In the genomic region with DNA sequence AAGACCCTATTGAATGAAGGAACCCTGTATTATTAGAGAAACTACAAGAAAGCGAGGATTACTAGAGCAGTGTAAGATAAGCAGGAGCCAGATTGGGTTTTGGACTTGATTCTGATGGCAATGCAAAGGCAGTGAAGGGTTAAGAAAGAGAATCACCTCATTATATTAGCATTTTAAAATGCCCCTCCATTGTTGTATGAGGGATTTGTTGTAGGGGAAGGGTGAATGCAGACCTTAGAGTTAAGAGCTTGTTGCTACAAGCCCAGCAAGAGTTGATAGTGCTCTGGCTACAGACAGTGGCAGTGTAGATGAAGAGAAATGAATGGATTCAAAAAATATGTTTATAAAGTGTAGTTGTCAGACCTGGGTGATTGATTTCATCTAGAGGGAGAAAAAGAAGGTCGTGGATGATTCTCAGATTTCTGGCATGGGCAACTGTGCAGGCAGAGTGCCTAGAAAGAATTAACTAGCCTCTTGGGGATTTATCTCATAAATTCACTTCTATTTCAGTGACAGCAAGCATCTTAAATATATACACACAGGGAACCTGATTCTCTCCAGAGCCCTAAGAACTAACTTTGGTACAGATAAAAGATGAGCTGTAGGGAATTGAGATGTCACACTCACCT, we compare ENCODE assay signal across 20 cellular contexts.
DNase-seq lines count a peak whose midpoint lies in the region; ATAC-seq, FAIRE-seq and TF ChIP-seq lines count a peak whose summit lies in the region.
"Had no signal": no experiment of that assay in that cellular context is flagged by ENCODE, and none has a peak within 500 bp of the region (broad histone marks: within the 10 kb centered on the region; RNA-seq: fewer than 3 reads in every experiment).

No MANE protein-coding gene starts in this region.

- H3K36me3 Mint-ChIP-seq in WTC11 (peaks cover 15% of the 10 kb centered on the region), T-helper 17 cell (ENCODE audit: low read depth) (no peaks in the 10 kb centered on the region)
- H3K36me3 Mint-ChIP-seq: activated naive CD4-positive, alpha-beta T cell treated with anti-CD3 and anti-CD28 coated beads, Interleukin-2, amount 50 U/mL, for 72 hours; naive B cell had no signal

- H3K56ac ChIP-seq in mesendoderm (ENCODE audit: low read length) = no peak overlapping the region

- H2BK120ac ChIP-seq in mesendoderm (ENCODE audit: low read depth, low read length) = no peak overlapping the region

- H2AK5ac ChIP-seq in mesendoderm (ENCODE audit: low read length) = no peak overlapping the region

- no peaks in the 10 kb centered on the region for H3K9me3 ChIP-seq in T-helper 17 cell (ENCODE audit: control insufficient read depth, low read length, poor library complexity, severe bottlenecking)
- H3K9me3 ChIP-seq: suprapubic skin had no signal

- H3K27me3 Mint-ChIP-seq in WTC11 (ENCODE audit: low read depth) (no peaks in the 10 kb centered on the region), T-helper 17 cell (peaks cover 17% of the 10 kb centered on the region)
- H3K27me3 Mint-ChIP-seq: progenitor cell of endocrine pancreas had no signal

- no peak overlapping the region for H3K4me2 ChIP-seq in mesendoderm (ENCODE audit: low read length)

- POLR2A ChIA-PET in WTC11 (lab: Charles Lee) = interaction anchor here (0.6 kb wide), 1 partner anchor 333 kb away, joined by 3 read pairs; no protein-coding TSS in a partner anchor

- no peaks in the 10 kb centered on the region for H3K4me1 ChIP-seq in mesendoderm (ENCODE audit: control insufficient read depth, low read depth, low read length)

- H3K27me3 ChIP-seq in mesendoderm (ENCODE audit: insufficient read depth, low read length, poor library complexity) = no peaks in the 10 kb centered on the region
- H3K27me3 ChIP-seq: cardiac muscle cell, suprapubic skin had no signal

- H3K9me3 Mint-ChIP-seq in WTC11 = peaks cover 16% of the 10 kb centered on the region
- H3K9me3 Mint-ChIP-seq: activated naive CD4-positive, alpha-beta T cell treated with anti-CD3 and anti-CD28 coated beads, Interleukin-2, amount 50 U/mL, for 72 hours; naive B cell had no signal

- H3K36me3 ChIP-seq in mesendoderm (ENCODE audit: control insufficient read depth, insufficient read depth, low read length) = no peaks in the 10 kb centered on the region
- H3K36me3 ChIP-seq: cardiac muscle cell, suprapubic skin had no signal

- H3K18ac ChIP-seq in mesendoderm (ENCODE audit: low read length) = no peak overlapping the region

- no peak overlapping the region for H2BK15ac ChIP-seq in mesendoderm (replicated peaks; ENCODE audit: low read depth)

- no peak overlapping the region for H4K5ac ChIP-seq in mesendoderm (ENCODE audit: low read length)

- no peak overlapping the region for H3K4ac ChIP-seq in mesendoderm (ENCODE audit: low read depth, low read length)

- H2BK5ac ChIP-seq in mesendoderm (ENCODE audit: low read length) = no peak overlapping the region

- H3K23ac ChIP-seq in mesendoderm (ENCODE audit: low read length) = no peak overlapping the region

- no peak for TF ChIP-seq POLR2A in GM12892 (IDR thresholded peaks at IDR 0.05; ENCODE audit: low read depth, low read length)

- DNase-seq in GM04504 (ENCODE audit: low read depth) (peak; percentile 19), NCI-H128 (lab: John Stamatoyannopoulos, UW; ENCODE audit: unreplicated experiment) (peak; percentile 46), WTC11 (ENCODE audit: low spot score) (no peak), mesendoderm (peak; percentile 10), left ventricle myocardium superior (no peak), T-helper 17 cell (no peak), GM12892 (ENCODE audit: insufficient read length) (no peak)
- no peak for DNase-seq in stimulated activated CD8-positive, alpha-beta memory T cell treated with anti-CD3 and anti-CD28 coated beads, Interleukin-4, amount 100 ng/mL, for 48 hours
- DNase-seq: activated CD4-positive, alpha-beta T cell treated with anti-CD3 and anti-CD28 coated beads for 4 hours; activated T-cell treated with anti-CD3 and anti-CD28 coated beads for 4 hours; AML-193; Kasumi-1; naive B cell; Right ventricle myocardium superior; stimulated activated CD4-positive, alpha-beta T cell treated with anti-CD3 and anti-CD28 coated beads, Interleukin-15, amount 100 ng/mL, for 24 hours had no signal

- H4K8ac ChIP-seq in mesendoderm (ENCODE audit: low read depth, low read length) = no peak overlapping the region

- H3K4me3 ChIP-seq in mesendoderm (ENCODE audit: low read length) = no peak overlapping the region
- H3K4me3 ChIP-seq: cardiac muscle cell, suprapubic skin had no signal

- peak; percentile 90 for ATAC-seq in WTC11
- no peak for ATAC-seq in left ventricle myocardium superior
- ATAC-seq in T-helper 17 cell = no peak
- ATAC-seq: activated naive CD4-positive, alpha-beta T cell treated with anti-CD3 and anti-CD28 coated beads, Interleukin-2, amount 50 U/mL, for 72 hours had no signal

- no peak overlapping the region for H3K9ac ChIP-seq in mesendoderm (ENCODE audit: low read length)

- H3K79me2 ChIP-seq in mesendoderm (ENCODE audit: control insufficient read depth, insufficient read depth, low read length) = no peaks in the 10 kb centered on the region

- peak overlapping the region; percentile 91 for H3K27ac Mint-ChIP-seq in WTC11
- H3K27ac Mint-ChIP-seq in T-helper 17 cell = no peak overlapping the region
- H3K27ac Mint-ChIP-seq: activated naive CD4-positive, alpha-beta T cell treated with anti-CD3 and anti-CD28 coated beads, Interleukin-2, amount 50 U/mL, for 72 hours; naive B cell; progenitor cell of endocrine pancreas had no signal

- WGBS in mesendoderm (ENCODE audit: extremely low coverage, insufficient coverage, low lambda C conversion rate) = no CpG with 5 or more reads among the region's 2 CpGs

- TF ChIP-seq CTCF in WTC11 (IDR thresholded peaks at IDR 0.05) = no peak

- intact Hi-C loops in left ventricle myocardium superior (cut with micrococcal nuclease) = no loop called here

- H3K4me1 Mint-ChIP-seq in WTC11 = peaks cover 37% of the 10 kb centered on the region
- H3K4me1 Mint-ChIP-seq in T-helper 17 cell = peaks cover 2% of the 10 kb centered on the region
- H3K4me1 Mint-ChIP-seq: naive B cell had no signal

- H3K4me3 Mint-ChIP-seq in WTC11 (peak overlapping the region; percentile 28), T-helper 17 cell (no peak overlapping the region)
- H3K4me3 Mint-ChIP-seq: naive B cell had no signal

- no peaks in the 10 kb centered on the region for H3K79me1 ChIP-seq in mesendoderm (ENCODE audit: low read length)

- no peak for FAIRE-seq in GM12892 (lab: Jason Lieb, UNC)
- FAIRE-seq: GM19239 had no signal

- CTCF ChIA-PET in WTC11 (lab: Charles Lee) = interaction anchor here (1.2 kb wide), 1 partner anchor 347 kb away, joined by 4 read pairs; no protein-coding TSS in a partner anchor

- no peak overlapping the region for H3K27ac ChIP-seq in mesendoderm (ENCODE audit: low read depth, low read length)
- H3K27ac ChIP-seq: cardiac muscle cell, suprapubic skin had no signal

TF ChIP-seq in WTC11, 78 proteins besides CTCF, POLR2A, EP300 and RAD21:
- TF ChIP-seq SMAD3 (CRISPR knock-in tag; IDR thresholded peaks at IDR 0.05; ENCODE audit: borderline replicate concordance) = no peak
- TF ChIP-seq, protein P1, sequence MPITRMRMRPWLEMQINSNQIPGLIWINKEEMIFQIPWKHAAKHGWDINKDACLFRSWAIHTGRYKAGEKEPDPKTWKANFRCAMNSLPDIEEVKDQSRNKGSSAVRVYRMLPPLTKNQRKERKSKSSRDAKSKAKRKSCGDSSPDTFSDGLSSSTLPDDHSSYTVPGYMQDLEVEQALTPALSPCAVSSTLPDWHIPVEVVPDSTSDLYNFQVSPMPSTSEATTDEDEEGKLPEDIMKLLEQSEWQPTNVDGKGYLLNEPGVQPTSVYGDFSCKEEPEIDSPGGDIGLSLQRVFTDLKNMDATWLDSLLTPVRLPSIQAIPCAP (CRISPR knock-in tag; IDR thresholded peaks at IDR 0.05) = no peak
- TF ChIP-seq JAZF1 (CRISPR knock-in tag; IDR thresholded peaks at IDR 0.05) = no peak
- no peak for TF ChIP-seq ZNF416 (CRISPR knock-in tag; IDR thresholded peaks at IDR 0.05)
- TF ChIP-seq FOXK1 (CRISPR knock-in tag; IDR thresholded peaks at IDR 0.05) = no peak
- no peak for TF ChIP-seq FOXJ3 (CRISPR knock-in tag; IDR thresholded peaks at IDR 0.05; ENCODE audit: borderline replicate concordance)
- no peak for TF ChIP-seq PRDM15 (CRISPR knock-in tag; IDR thresholded peaks at IDR 0.05)
- no peak for TF ChIP-seq ETV6 (CRISPR knock-in tag; IDR thresholded peaks at IDR 0.05)

Comparison
In these comparisons a context has a peak if more than half of its experiments do, and no peak if none do; other contexts are left out.
1. DNase-seq: peak in GM04504 (single experiment), NCI-H128 (single experiment) and mesendoderm (single experiment); none in WTC11 (single experiment), left ventricle myocardium superior (single experiment), stimulated activated CD8-positive, alpha-beta memory T cell treated with anti-CD3 and anti-CD28 coated beads, Interleukin-4, amount 100 ng/mL, for 48 hours (single experiment), T-helper 17 cell (0 of 3) and GM12892 (single experiment).